In genomic region chr15:80556694-80557367, GRCh38 we compare ENCODE assay signal across 25 cellular contexts.
DNase-seq lines count a peak whose midpoint lies in the region; FAIRE-seq and TF ChIP-seq lines count a peak whose summit lies in the region.
"Had no signal": no experiment of that assay in that cellular context is flagged by ENCODE, and none has a peak within 500 bp of the region (broad histone marks: within the 10 kb centered on the region; RNA-seq: fewer than 3 reads in every experiment).

No MANE protein-coding gene starts in this region.

- no peak overlapping the region for H2BK5ac ChIP-seq in mesendoderm (ENCODE audit: low read length)

- TF ChIP-seq CTCF in bronchial epithelial cell (IDR thresholded peaks at IDR 0.05; ENCODE audit: insufficient read depth, low read length, severe bottlenecking) = no peak
- no peak for TF ChIP-seq CTCF in glutamatergic neuron (IDR thresholded peaks at IDR 0.05; ENCODE audit: partially characterized antibody, unreplicated experiment)

- H3K27me3 ChIP-seq in bronchial epithelial cell (ENCODE audit: control insufficient read depth, insufficient read depth, low read length) (no peaks in the 10 kb centered on the region), mesendoderm (ENCODE audit: insufficient read depth, low read length, poor library complexity) (no peaks in the 10 kb centered on the region)
- H3K27me3 ChIP-seq: BLaER1 treated with 17β-estradiol and CSF1 and Interleukin-3, amounts not matched to agents 10 nM and 100 nM; SJSA1 had no signal

- H3K4me3 ChIP-seq in bronchial epithelial cell (ENCODE audit: low read depth, low read length) = no peak overlapping the region
- H3K4me3 ChIP-seq in mesendoderm (ENCODE audit: low read length) = no peak overlapping the region
- H3K4me3 ChIP-seq: BLaER1 treated with 17β-estradiol and CSF1 and Interleukin-3, amounts not matched to agents 10 nM and 100 nM; HAP-1; SJSA1 had no signal

- no peaks in the 10 kb centered on the region for H3K4me1 Mint-ChIP-seq in glutamatergic neuron (ENCODE audit: low read depth, unreplicated experiment)

- no peak overlapping the region for H3K4ac ChIP-seq in mesendoderm (ENCODE audit: low read depth, low read length)

- H2BK15ac ChIP-seq in mesendoderm (replicated peaks; ENCODE audit: low read depth) = no peak overlapping the region

- no peaks in the 10 kb centered on the region for H3K79me2 ChIP-seq in mesendoderm (ENCODE audit: control insufficient read depth, insufficient read depth, low read length)

- DNase-seq in AG08395 (ENCODE audit: low spot score) (peak; percentile 27), NCI-H2029 (lab: John Stamatoyannopoulos, UW) (peak; percentile 63), bronchial epithelial cell (ENCODE audit: low read depth) (no peak), mesendoderm (no peak), NOMO-1 (lab: John Stamatoyannopoulos, UW; ENCODE audit: unreplicated experiment in 2 of 2) (no peak), HuH-7.5 (ENCODE audit: low spot score) (no peak), glutamatergic neuron (no peak)
- no peak for DNase-seq in activated effector memory CD4-positive, alpha-beta T cell treated with Interleukin-2 at 50 U/mL for 16 hours
- DNase-seq: activated CD4-positive, alpha-beta T cell treated with anti-CD3 and anti-CD28 coated beads for 1 hour; activated T-cell treated with anti-CD3 and anti-CD28 coated beads, Interleukin-2, amount 50 U/mL, for 24 hours; amniotic stem cell; Caco-2; caudate nucleus; Kasumi-1; kidney glomerular epithelial cell; MV-4-11; NCI-H1694 treated with DMSO at 0.1 percent for 48 hours; nucleus accumbens; small intestine; stimulated activated CD4-positive, alpha-beta T cell treated with anti-CD3 and anti-CD28 coated beads, Interleukin-2, amount 100 ng/mL, for 24 hours; substantia nigra had no signal

- no peak overlapping the region for H2AK5ac ChIP-seq in mesendoderm (ENCODE audit: low read length)

- WGBS in mesendoderm (ENCODE audit: extremely low coverage, insufficient coverage, low lambda C conversion rate) = no CpG with 5 or more reads among the region's 7 CpGs

- no peak overlapping the region for H3K18ac ChIP-seq in mesendoderm (ENCODE audit: low read length)

- H3K9me3 Mint-ChIP-seq in glutamatergic neuron (ENCODE audit: unreplicated experiment) = peaks cover 2% of the 10 kb centered on the region
- H3K9me3 Mint-ChIP-seq: activated T-cell treated with anti-CD3 and anti-CD28 coated beads, Interleukin-2, amount 50 U/mL, for 24 hours had no signal

- H4K5ac ChIP-seq in mesendoderm (ENCODE audit: low read length) = no peak overlapping the region

- no peak overlapping the region for H3K9ac ChIP-seq in mesendoderm (ENCODE audit: low read length)
- H3K9ac ChIP-seq: BLaER1 treated with 17β-estradiol and CSF1 and Interleukin-3, amounts not matched to agents 10 nM and 100 nM had no signal

- H3K56ac ChIP-seq in mesendoderm (ENCODE audit: low read length) = no peak overlapping the region

- no peak overlapping the region for H3K4me3 Mint-ChIP-seq in glutamatergic neuron (ENCODE audit: unreplicated experiment)
- H3K4me3 Mint-ChIP-seq: activated T-cell treated with anti-CD3 and anti-CD28 coated beads, Interleukin-2, amount 50 U/mL, for 24 hours had no signal

- H3K79me1 ChIP-seq in mesendoderm (ENCODE audit: low read length) = no peaks in the 10 kb centered on the region

- no peak overlapping the region for H3K27ac ChIP-seq in mesendoderm (ENCODE audit: low read depth, low read length)
- H3K27ac ChIP-seq: BLaER1 treated with 17β-estradiol and CSF1 and Interleukin-3, amounts not matched to agents 10 nM and 100 nM; SJSA1 had no signal

- H3K4me1 ChIP-seq in mesendoderm (ENCODE audit: control insufficient read depth, low read depth, low read length) = peaks cover 3% of the 10 kb centered on the region
- H3K4me1 ChIP-seq: Caco-2, HAP-1 had no signal

- H3K23ac ChIP-seq in mesendoderm (ENCODE audit: low read length) = peak overlapping the region; percentile 24

- no peak overlapping the region for H3K27ac Mint-ChIP-seq in glutamatergic neuron (ENCODE audit: unreplicated experiment)
- H3K27ac Mint-ChIP-seq: activated T-cell treated with anti-CD3 and anti-CD28 coated beads, Interleukin-2, amount 50 U/mL, for 24 hours had no signal

- peak; percentile 82 for FAIRE-seq in bronchial epithelial cell (lab: Jason Lieb, UNC)
- FAIRE-seq: small intestine, urothelium cell line had no signal

- H3K36me3 Mint-ChIP-seq in glutamatergic neuron (ENCODE audit: unreplicated experiment) = peaks cover 23% of the 10 kb centered on the region

- no peaks in the 10 kb centered on the region for H3K27me3 Mint-ChIP-seq in glutamatergic neuron (ENCODE audit: unreplicated experiment)

- H4K8ac ChIP-seq in mesendoderm (ENCODE audit: low read depth, low read length) = no peak overlapping the region

- H3K36me3 ChIP-seq in bronchial epithelial cell (ENCODE audit: control insufficient read depth, insufficient read depth, low read length) (no peaks in the 10 kb centered on the region), mesendoderm (ENCODE audit: control insufficient read depth, insufficient read depth, low read length) (no peaks in the 10 kb centered on the region)
- H3K36me3 ChIP-seq: HAP-1 had no signal

- H2BK120ac ChIP-seq in mesendoderm (ENCODE audit: low read depth, low read length) = no peak overlapping the region

- H3K4me2 ChIP-seq in mesendoderm (ENCODE audit: low read length) = no peak overlapping the region
- H3K4me2 ChIP-seq: BLaER1 treated with 17β-estradiol and CSF1 and Interleukin-3, amounts not matched to agents 10 nM and 100 nM had no signal

Comparison
In these comparisons a context has a peak if more than half of its experiments do, and no peak if none do; other contexts are left out.
1. DNase-seq: peak in AG08395 (single experiment) and NCI-H2029 (single experiment); none in bronchial epithelial cell (single experiment), mesendoderm (single experiment), NOMO-1 (0 of 2), HuH-7.5 (single experiment), activated effector memory CD4-positive, alpha-beta T cell treated with Interleukin-2 at 50 U/mL for 16 hours (single experiment) and glutamatergic neuron (single experiment).